ENCODE assay signal across 8 cellular contexts in the genomic region with DNA sequence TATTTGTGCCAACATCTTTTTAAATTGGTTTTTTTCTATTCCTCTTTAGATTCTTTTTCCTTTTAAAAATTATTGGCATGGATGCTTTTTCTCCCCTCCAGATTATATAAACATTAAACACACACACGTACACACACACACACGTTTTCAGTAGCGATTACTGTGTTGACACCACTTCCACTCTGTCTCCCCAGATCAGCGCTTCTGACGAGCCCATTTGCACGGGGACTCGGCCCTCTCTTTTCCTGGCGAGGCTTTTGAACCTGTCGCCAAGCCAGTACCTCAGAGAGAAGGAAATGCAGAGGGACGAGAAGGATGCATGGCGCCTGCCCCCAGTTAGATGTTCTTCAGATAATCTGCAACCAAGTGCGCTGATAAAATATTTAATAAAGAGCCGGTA. TPM values are rescaled to one million over a fixed set of nuclear protein-coding genes. Genes with fewer than 3 reads are reported as not detected.
DNase-seq lines count a peak whose midpoint lies in the region; ATAC-seq and TF ChIP-seq lines count a peak whose summit lies in the region.

No MANE protein-coding gene starts in this region.

- peak overlapping the region; percentile 86 for H3K4me3 Mint-ChIP-seq in T-helper 17 cell
- H3K4me3 Mint-ChIP-seq in stimulated activated memory B cell treated with anti-CD40 and anti-IgM and Interleukin-4, amounts not matched to agents 10 μg/mL and 1 μg/mL and 100 μg/mL, for 72 hours = peak overlapping the region; percentile 71

- peak; percentile 23 for DNase-seq in activated T-cell treated with anti-CD3 and anti-CD28 coated beads, Interleukin-2, amount 50 U/mL, for 1 hour
- DNase-seq in activated T-cell treated with anti-CD3 and anti-CD28 coated beads for 4 hours (no peak), T-helper 17 cell (no peak), foreskin fibroblast (no peak), EL (no peak)
- DNase-seq in stimulated activated CD4-positive, alpha-beta T cell treated with anti-CD3 and anti-CD28 coated beads, Interleukin-2, amount 100 ng/mL, for 48 hours = no peak

- TF ChIP-seq CTCF in foreskin fibroblast (IDR thresholded peaks at IDR 0.05; ENCODE audit: low read depth, low read length) = no peak

- H3K9me3 ChIP-seq in T-helper 17 cell (ENCODE audit: control insufficient read depth, low read length, poor library complexity, severe bottlenecking) = no peaks in the 10 kb centered on the region

- no peaks in the 10 kb centered on the region for H3K9me3 Mint-ChIP-seq in stimulated activated memory B cell treated with anti-CD40 and anti-IgM and Interleukin-4, amounts not matched to agents 10 μg/mL and 1 μg/mL and 100 μg/mL, for 72 hours

- H3K4me3 ChIP-seq in foreskin fibroblast (ENCODE audit: low read depth in 1 of 2, low read length in 2 of 2) = peak overlapping the region; percentile 45 to 53

- H3K4me1 Mint-ChIP-seq in T-helper 17 cell = peaks cover 35% of the 10 kb centered on the region
- peaks cover 57% of the 10 kb centered on the region for H3K4me1 Mint-ChIP-seq in stimulated activated memory B cell treated with anti-CD40 and anti-IgM and Interleukin-4, amounts not matched to agents 10 μg/mL and 1 μg/mL and 100 μg/mL, for 72 hours

- peaks cover 4% of the 10 kb centered on the region for H3K36me3 Mint-ChIP-seq in T-helper 17 cell (ENCODE audit: low read depth)
- peaks cover 4% of the 10 kb centered on the region for H3K36me3 Mint-ChIP-seq in stimulated activated memory B cell treated with anti-CD40 and anti-IgM and Interleukin-4, amounts not matched to agents 10 μg/mL and 1 μg/mL and 100 μg/mL, for 72 hours

- no peak overlapping the region for H3K27ac Mint-ChIP-seq in T-helper 17 cell
- H3K27ac Mint-ChIP-seq in stimulated activated memory B cell treated with anti-CD40 and anti-IgM and Interleukin-4, amounts not matched to agents 10 μg/mL and 1 μg/mL and 100 μg/mL, for 72 hours = no peak overlapping the region

- H3K27me3 Mint-ChIP-seq in T-helper 17 cell = peaks cover 57% of the 10 kb centered on the region
- peaks cover 64% of the 10 kb centered on the region for H3K27me3 Mint-ChIP-seq in stimulated activated memory B cell treated with anti-CD40 and anti-IgM and Interleukin-4, amounts not matched to agents 10 μg/mL and 1 μg/mL and 100 μg/mL, for 72 hours

- ATAC-seq in HG02938 (IDR thresholded peaks at IDR 0.05; ENCODE audit: unreplicated experiment) (peak; percentile 29), T-helper 17 cell (peak; percentile 45)
- ATAC-seq in stimulated activated memory B cell treated with anti-CD40 and anti-IgM and Interleukin-4, amounts not matched to agents 10 μg/mL and 1 μg/mL and 100 μg/mL, for 72 hours = peak; percentile 14

RNA-seq across cellular contexts. Expression of gene TBR1, which starts 1.1 kb away (rescaled TPM):
- total RNA-seq in T-helper 17 cell = not detected
